2 cellular contexts compared by ENCODE assay signal in the genomic region with DNA sequence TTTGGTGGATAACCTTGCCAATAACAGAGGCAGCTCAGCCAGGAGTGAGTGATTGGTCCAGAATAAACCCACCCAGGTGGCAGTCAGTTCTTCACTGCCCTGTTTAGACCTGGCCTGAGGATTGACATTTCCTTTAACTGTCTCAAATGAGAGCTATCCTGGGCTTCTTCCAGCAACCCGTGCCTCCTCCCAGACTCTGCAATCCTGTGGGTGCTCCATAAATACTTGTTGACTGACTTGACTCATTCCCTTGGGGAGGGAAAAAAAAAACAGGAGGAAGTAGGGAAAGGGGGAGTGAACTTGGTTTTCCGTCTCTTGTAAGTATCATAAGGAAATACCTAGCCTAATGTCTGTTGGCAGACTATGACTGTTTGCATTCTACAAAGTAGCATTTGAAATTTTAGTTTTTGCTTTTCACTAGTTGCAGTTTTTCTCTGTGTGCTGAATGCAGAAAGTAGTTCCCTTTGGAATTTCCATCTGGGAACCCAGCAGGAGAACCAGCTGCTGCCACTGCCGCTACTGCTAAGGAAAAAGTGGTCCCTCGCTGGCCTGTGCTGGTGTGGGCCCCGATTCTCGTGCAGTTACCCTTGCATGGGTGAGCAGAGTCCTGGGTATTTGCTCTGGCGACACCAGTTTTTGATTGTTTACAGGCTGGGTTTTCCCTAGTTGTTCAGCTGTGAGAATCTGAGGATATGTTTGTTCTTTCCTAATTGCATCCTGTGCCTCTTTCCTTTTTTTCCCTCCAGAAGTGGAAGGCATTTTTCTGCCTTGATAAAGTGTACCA.
TF ChIP-seq lines count a peak whose summit lies in the region.

No MANE protein-coding gene starts in this region.

TF ChIP-seq in A549, 52 proteins besides CTCF, POLR2A, EP300 and RAD21:
- TF ChIP-seq TP53 (CRISPR knock-in tag; IDR thresholded peaks at IDR 0.05) (no peak), RNF2 (IDR thresholded peaks at IDR 0.05; ENCODE audit: borderline replicate concordance, low read depth) (no peak), NPAS2 (CRISPR knock-in tag; IDR thresholded peaks at IDR 0.05; ENCODE audit: borderline replicate concordance) (no peak), BHLHE40 (IDR thresholded peaks at IDR 0.05; ENCODE audit: low read depth, low read length) (no peak)

TF ChIP-seq in H1, 55 proteins besides CTCF, POLR2A, EP300 and RAD21:
- no peak for TF ChIP-seq RXRA (IDR thresholded peaks at IDR 0.05; ENCODE audit: insufficient read depth, low read depth, low read length)
- TF ChIP-seq POLR2AphosphoS5 (IDR thresholded peaks at IDR 0.05; ENCODE audit: low read depth, low read length), result no peak
- no peak for TF ChIP-seq CEBPB (IDR thresholded peaks at IDR 0.05; ENCODE audit: low read depth, low read length)
- no peak for TF ChIP-seq SP1 (IDR thresholded peaks at IDR 0.05; ENCODE audit: low read depth, low read length)
- TF ChIP-seq TCF12 (IDR thresholded peaks at IDR 0.05; ENCODE audit: low read depth, low read length), result 0 out of 2 replicates have a peak, but pooled peaks have one; percentile 44
- no peak for TF ChIP-seq FOSL1 (IDR thresholded peaks at IDR 0.05; ENCODE audit: insufficient read depth, low read depth, low read length)
- TF ChIP-seq BCL11A (IDR thresholded peaks at IDR 0.05; ENCODE audit: low read depth in 2 of 2, low read length in 2 of 2), result no peak
